In the genomic region with DNA sequence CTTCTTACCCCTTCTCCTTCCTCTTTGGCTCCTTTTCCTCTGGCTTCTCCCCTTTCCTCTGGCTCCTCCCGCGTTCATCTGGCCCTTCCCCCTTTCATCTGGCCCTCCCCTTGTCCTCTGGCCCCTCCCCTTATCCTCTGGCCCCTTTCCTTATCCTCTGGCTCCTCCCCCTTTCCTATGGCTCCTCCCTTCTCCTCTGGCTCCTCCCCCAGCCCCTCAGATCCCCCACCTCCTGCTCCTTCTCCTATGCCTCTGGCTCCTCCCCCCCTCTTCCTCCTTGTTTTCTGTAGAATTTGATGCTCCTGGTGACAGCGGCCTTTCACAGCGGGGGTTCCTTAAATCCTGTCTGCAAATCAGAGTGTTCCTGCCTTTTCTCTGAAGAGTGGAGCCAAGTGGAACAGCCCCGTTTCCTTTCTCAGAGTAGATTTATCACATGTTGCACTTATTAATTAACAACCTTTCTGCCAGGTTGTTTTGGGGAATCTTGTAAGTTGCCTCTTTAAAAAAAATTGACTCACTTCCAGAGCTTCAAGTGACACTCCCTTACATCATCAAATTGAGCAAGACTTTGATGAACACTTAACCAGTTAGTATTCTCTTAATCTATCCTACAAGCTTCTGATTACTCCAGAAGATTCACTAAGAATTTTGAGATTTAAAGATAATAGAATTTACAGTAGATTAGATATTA, we compare ENCODE assay signal across 16 cellular contexts. TPM values are rescaled to one million over a fixed set of nuclear protein-coding genes. Genes with fewer than 3 reads are reported as not detected.
A peak's percentile ranks its signal among the peaks of the same experiment; 100 is the strongest.
DNase-seq lines count a peak whose midpoint lies in the region; ATAC-seq and TF ChIP-seq lines count a peak whose summit lies in the region.
"Had no signal": no experiment of that assay in that cellular context is flagged by ENCODE, and none has a peak within 500 bp of the region (broad histone marks: within the 10 kb centered on the region; RNA-seq: fewer than 3 reads in every experiment).

No MANE protein-coding gene starts in this region.

- CTCF ChIA-PET in CD4-positive, alpha-beta T cell (lab: Charles Lee) = no interaction called here
- CTCF ChIA-PET in naive thymus-derived CD4-positive, alpha-beta T cell (lab: Charles Lee) = no interaction called here

- ATAC-seq in CD4-positive, alpha-beta T cell (ENCODE audit: poor library complexity) = no peak
- no peak for ATAC-seq in GM18502 (IDR thresholded peaks at IDR 0.05; ENCODE audit: poor library complexity, unreplicated experiment)
- no peak for ATAC-seq in naive thymus-derived CD4-positive, alpha-beta T cell
- ATAC-seq: GM12878 had no signal

- TF ChIP-seq CTCF in CD4-positive, alpha-beta T cell (IDR thresholded peaks at IDR 0.05) = no peak

- H3K9me3 ChIP-seq in NT2/D1 (ENCODE audit: insufficient read depth, low read length) (no peaks in the 10 kb centered on the region), trophoblast cell (ENCODE audit: insufficient read depth, low read depth, low read length) (no peaks in the 10 kb centered on the region)
- no peaks in the 10 kb centered on the region for H3K9me3 ChIP-seq in CD4-positive, alpha-beta T cell (ENCODE audit: control insufficient read depth, low read length)
- no peaks in the 10 kb centered on the region for H3K9me3 ChIP-seq in naive thymus-derived CD4-positive, alpha-beta T cell (ENCODE audit: control insufficient read depth in 2 of 3, low read length in 3 of 3)

- no peak overlapping the region for H2BK120ac ChIP-seq in trophoblast cell (ENCODE audit: insufficient read depth, low read length, poor library complexity)

- POLR2A ChIA-PET in CD4-positive, alpha-beta T cell (lab: Charles Lee) = no interaction called here
- POLR2A ChIA-PET in naive thymus-derived CD4-positive, alpha-beta T cell (lab: Charles Lee) = interaction anchor here (1.3 kb wide), 1 partner anchor 10 kb away, joined by 3 read pairs; no protein-coding TSS in a partner anchor

- H4K8ac ChIP-seq in trophoblast cell (ENCODE audit: low read depth, low read length) = no peak overlapping the region

- no peaks in the 10 kb centered on the region for H3K79me1 ChIP-seq in trophoblast cell (ENCODE audit: low read length)

- no peak overlapping the region for H3K27ac Mint-ChIP-seq in CD4-positive, alpha-beta T cell
- peak overlapping the region in 1 of 9 donors; percentile 43 for H3K27ac Mint-ChIP-seq in naive thymus-derived CD4-positive, alpha-beta T cell
- H3K27ac Mint-ChIP-seq: activated naive CD8-positive, alpha-beta T cell treated with anti-CD3 and anti-CD28 coated beads for 36 hours; type B pancreatic cell had no signal

- no peak overlapping the region for H3K4ac ChIP-seq in trophoblast cell (ENCODE audit: low read depth, low read length)

- no peaks in the 10 kb centered on the region for H3K27me3 Mint-ChIP-seq in CD4-positive, alpha-beta T cell
- H3K27me3 Mint-ChIP-seq in naive thymus-derived CD4-positive, alpha-beta T cell = peaks cover 0 to 7% (median 5%) of the 10 kb centered on the region in 5 donors
- H3K27me3 Mint-ChIP-seq: activated naive CD8-positive, alpha-beta T cell treated with anti-CD3 and anti-CD28 coated beads for 36 hours had no signal

- no peak overlapping the region for H3K18ac ChIP-seq in trophoblast cell (ENCODE audit: low read length)

- WGBS in trophoblast cell (ENCODE audit: extremely low coverage, insufficient coverage, insufficient read length) = no CpG with 5 or more reads among the region's 5 CpGs

- H3K14ac ChIP-seq in trophoblast cell (ENCODE audit: low read length) = no peak overlapping the region

- peak in 2 of 3 experiments; percentile 3 to 5 for DNase-seq in NCI-H1417 (lab: John Stamatoyannopoulos, UW)
- DNase-seq in NCI-H1417 treated with DMSO at 0.1 percent for 48 hours (lab: John Stamatoyannopoulos, UW) = no peak
- peak; percentile 99 for DNase-seq in NT2/D1 (ENCODE audit: low read depth, low spot score)
- DNase-seq in fibroblast of gingiva (ENCODE audit: low read depth) = peak; percentile 9
- peak in 1 of 2 donors; percentile 23 for DNase-seq in trophoblast cell
- DNase-seq in CD4-positive, alpha-beta T cell = no peak
- DNase-seq in naive thymus-derived CD4-positive, alpha-beta T cell = no peak
- DNase-seq: activated naive CD8-positive, alpha-beta T cell treated with anti-CD3 and anti-CD28 coated beads for 36 hours; GOT3; NCI-H526; stimulated activated CD4-positive, alpha-beta T cell treated with anti-CD3 and anti-CD28 coated beads, Interleukin-4, amount 100 ng/mL, for 24 hours had no signal

- intact Hi-C loops in CD4-positive, alpha-beta T cell (cut with DNase I, micrococcal nuclease) = no loop called here
- intact Hi-C loops in naive thymus-derived CD4-positive, alpha-beta T cell (cut with micrococcal nuclease) = no loop called here

- H3K27me3 ChIP-seq in NT2/D1 (ENCODE audit: insufficient read depth, insufficient read length) (no peaks in the 10 kb centered on the region), trophoblast cell (ENCODE audit: insufficient read depth, low read length) (no peaks in the 10 kb centered on the region)
- H3K27me3 ChIP-seq in CD4-positive, alpha-beta T cell (ENCODE audit: control insufficient read depth, insufficient read depth, low read length) = no peaks in the 10 kb centered on the region
- H3K27me3 ChIP-seq in naive thymus-derived CD4-positive, alpha-beta T cell (ENCODE audit: control insufficient read depth in 2 of 2, insufficient read depth in 2 of 2, low read length in 2 of 2) = no peaks in the 10 kb centered on the region

- H2BK5ac ChIP-seq in trophoblast cell (ENCODE audit: low read depth, low read length, poor library complexity) = no peak overlapping the region

- H3K27ac ChIP-seq in trophoblast cell (ENCODE audit: low read depth, low read length) = no peak overlapping the region
- H3K27ac ChIP-seq in CD4-positive, alpha-beta T cell (ENCODE audit: low read depth, low read length) = no peak overlapping the region
- H3K27ac ChIP-seq in naive thymus-derived CD4-positive, alpha-beta T cell (ENCODE audit: low read depth, low read length) = no peak overlapping the region

- H4K12ac ChIP-seq in trophoblast cell (ENCODE audit: low read depth, low read length) = no peak overlapping the region

- H2AFZ ChIP-seq in trophoblast cell (ENCODE audit: insufficient read depth, low read length, poor library complexity) = no peak overlapping the region

- H2BK12ac ChIP-seq in trophoblast cell (ENCODE audit: low read length) = no peak overlapping the region

- no peak overlapping the region for H3K23ac ChIP-seq in trophoblast cell (ENCODE audit: low read length)

- no peaks in the 10 kb centered on the region for H3K36me3 Mint-ChIP-seq in CD4-positive, alpha-beta T cell (ENCODE audit: low read depth)
- no peaks in the 10 kb centered on the region for H3K36me3 Mint-ChIP-seq in naive thymus-derived CD4-positive, alpha-beta T cell
- H3K36me3 Mint-ChIP-seq: activated naive CD8-positive, alpha-beta T cell treated with anti-CD3 and anti-CD28 coated beads for 36 hours; type B pancreatic cell had no signal

- no peak overlapping the region for H2AK5ac ChIP-seq in trophoblast cell (ENCODE audit: low read length)

- no peak overlapping the region for H3K4me3 Mint-ChIP-seq in CD4-positive, alpha-beta T cell
- H3K4me3 Mint-ChIP-seq in naive thymus-derived CD4-positive, alpha-beta T cell = no peak overlapping the region
- H3K4me3 Mint-ChIP-seq: activated naive CD8-positive, alpha-beta T cell treated with anti-CD3 and anti-CD28 coated beads for 36 hours; type B pancreatic cell had no signal

- no peak overlapping the region for H4K91ac ChIP-seq in trophoblast cell (ENCODE audit: low read depth, low read length)

- H3K9ac ChIP-seq in NT2/D1 (ENCODE audit: insufficient read length, low read depth) (no peak overlapping the region), trophoblast cell (ENCODE audit: low read length) (no peak overlapping the region)

- no peaks in the 10 kb centered on the region for H3K4me1 Mint-ChIP-seq in CD4-positive, alpha-beta T cell (ENCODE audit: low read depth)
- no peaks in the 10 kb centered on the region for H3K4me1 Mint-ChIP-seq in naive thymus-derived CD4-positive, alpha-beta T cell
- H3K4me1 Mint-ChIP-seq: activated naive CD8-positive, alpha-beta T cell treated with anti-CD3 and anti-CD28 coated beads for 36 hours had no signal

- no peaks in the 10 kb centered on the region for H3K9me3 Mint-ChIP-seq in CD4-positive, alpha-beta T cell
- no peaks in the 10 kb centered on the region for H3K9me3 Mint-ChIP-seq in naive thymus-derived CD4-positive, alpha-beta T cell
- H3K9me3 Mint-ChIP-seq: activated naive CD8-positive, alpha-beta T cell treated with anti-CD3 and anti-CD28 coated beads for 36 hours; type B pancreatic cell had no signal

- H3K79me2 ChIP-seq in trophoblast cell (ENCODE audit: control insufficient read depth, insufficient read depth, low read length, poor library complexity) = no peaks in the 10 kb centered on the region

- no peaks in the 10 kb centered on the region for H3K36me3 ChIP-seq in NT2/D1 (ENCODE audit: insufficient read depth, insufficient read length, low read length)
- H3K36me3 ChIP-seq in trophoblast cell (ENCODE audit: control insufficient read depth in 1 of 2, insufficient read depth in 2 of 2, low read length in 2 of 2) = peaks cover 0 to 2% of the 10 kb centered on the region in 2 experiments
- H3K36me3 ChIP-seq in naive thymus-derived CD4-positive, alpha-beta T cell (ENCODE audit: control insufficient read depth in 2 of 3, insufficient read depth in 3 of 3, low read length in 3 of 3) = no peaks in the 10 kb centered on the region

- no peak overlapping the region for H3K4me2 ChIP-seq in trophoblast cell (ENCODE audit: low read length)

- H3K4me3 ChIP-seq in NT2/D1 (ENCODE audit: insufficient read length, low read depth) (no peak overlapping the region), trophoblast cell (ENCODE audit: low read depth, low read length) (peak overlapping the region; percentile 6)
- no peak overlapping the region for H3K4me3 ChIP-seq in naive thymus-derived CD4-positive, alpha-beta T cell (ENCODE audit: low read length)
- H3K4me3 ChIP-seq: GM12878 had no signal

- H3K4me1 ChIP-seq in NT2/D1 (ENCODE audit: insufficient read depth, insufficient read length) (peaks cover 3% of the 10 kb centered on the region), trophoblast cell (ENCODE audit: control insufficient read depth in 1 of 2, insufficient read depth in 2 of 2, low read length in 2 of 2) (no peaks in the 10 kb centered on the region)
- H3K4me1 ChIP-seq in naive thymus-derived CD4-positive, alpha-beta T cell (ENCODE audit: control insufficient read depth in 2 of 2, insufficient read depth in 2 of 2, low read length in 2 of 2) = no peaks in the 10 kb centered on the region

RNA-seq across cellular contexts. Expression of gene FABP1, which starts 27.9 kb away (rescaled TPM):
- polyA plus RNA-seq in trophoblast cell (2013) = not detected in 2 replicates
- not detected for total RNA-seq in CD4-positive, alpha-beta T cell
- not detected for total RNA-seq in naive thymus-derived CD4-positive, alpha-beta T cell
- polyA plus RNA-seq in naive thymus-derived CD4-positive, alpha-beta T cell = not detected
- total RNA-seq: activated naive CD8-positive, alpha-beta T cell treated with anti-CD3 and anti-CD28 coated beads for 36 hours; endothelial cell of umbilical vein; GM12878; myocyte had no signal
- polyA plus RNA-seq: endothelial cell of umbilical vein, GM12878 had no signal

RNA-seq across cellular contexts. Expression of gene SMYD1, which starts 32.3 kb away (rescaled TPM):
- polyA plus RNA-seq in trophoblast cell (2013) = 3.2 and 4.2 TPM in 2 replicates
- total RNA-seq in CD4-positive, alpha-beta T cell = not detected
- not detected for total RNA-seq in naive thymus-derived CD4-positive, alpha-beta T cell
- under 1 TPM; 0.15 to 0.21 TPM for polyA plus RNA-seq in naive thymus-derived CD4-positive, alpha-beta T cell
- total RNA-seq: activated naive CD8-positive, alpha-beta T cell treated with anti-CD3 and anti-CD28 coated beads for 36 hours; endothelial cell of umbilical vein; GM12878 had no signal
- polyA plus RNA-seq: endothelial cell of umbilical vein had no signal

RNA-seq across cellular contexts. Expression of gene KRCC1, which starts 44.4 kb away (rescaled TPM):
- 18.5 and 19.1 TPM in 2 replicates for polyA plus RNA-seq in trophoblast cell (2013)
- 1 to 10 TPM; 3.0 to 3.2 TPM for total RNA-seq in CD4-positive, alpha-beta T cell
- 10 to 100 TPM in 4 of 5 experiments, 1 to 10 TPM in 1; 7.1 to 33.9 (median 29.3) TPM for total RNA-seq in naive thymus-derived CD4-positive, alpha-beta T cell
- polyA plus RNA-seq in naive thymus-derived CD4-positive, alpha-beta T cell = 10 to 100 TPM; 28.3 to 33.0 TPM

Comparison
In these comparisons a context has a peak if more than half of its experiments do, and no peak if none do; other contexts are left out.
1. DNase-seq: peak in NCI-H1417 (2 of 3), NT2/D1 (single experiment) and fibroblast of gingiva (single experiment); none in NCI-H1417 treated with DMSO at 0.1 percent for 48 hours (single experiment), CD4-positive, alpha-beta T cell (0 of 10) and naive thymus-derived CD4-positive, alpha-beta T cell (0 of 9).